In the genomic region with DNA sequence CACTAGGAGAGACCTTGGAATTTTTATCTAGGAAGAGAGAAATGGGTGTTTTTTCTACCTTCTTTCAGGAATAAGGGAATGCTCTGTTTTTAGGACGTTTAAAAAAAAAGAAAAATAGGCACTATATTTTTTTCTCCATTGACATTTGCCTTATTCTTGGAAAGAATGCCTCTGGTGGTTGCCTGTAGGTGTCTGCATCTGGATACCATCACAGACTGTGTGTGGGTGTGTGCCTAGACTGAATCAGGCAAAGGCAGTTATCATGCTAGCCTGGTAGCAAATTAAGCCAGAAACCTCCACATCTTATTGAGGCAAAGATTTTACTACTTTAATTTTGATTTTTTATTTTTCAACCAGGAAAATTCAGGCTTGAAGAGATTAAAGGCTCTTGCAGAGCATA, we compare ENCODE assay signal across 21 cellular contexts.
DNase-seq lines count a peak whose midpoint lies in the region; TF ChIP-seq lines count a peak whose summit lies in the region.
"Had no signal": no experiment of that assay in that cellular context is flagged by ENCODE, and none has a peak within 500 bp of the region (broad histone marks: within the 10 kb centered on the region; RNA-seq: fewer than 3 reads in every experiment).

No MANE protein-coding gene starts in this region.

- BruUV-seq in MCF 10A (replicated peaks; lab: Mats Ljungman, UMichigan), result no TSS peak

- no peaks in the 10 kb centered on the region for H3K27me3 ChIP-seq in breast epithelium
- H3K27me3 ChIP-seq in MG63, result no peaks in the 10 kb centered on the region
- H3K27me3 ChIP-seq: gastroesophageal sphincter, spleen, uterus had no signal

- no peaks in the 10 kb centered on the region for H3K4me1 ChIP-seq in breast epithelium
- H3K4me1 ChIP-seq: gastroesophageal sphincter, spleen, uterus had no signal

- POLR2A ChIA-PET in MCF 10A (lab: Yijun Ruan, JAX), result no interaction called here

- H3K4me3 ChIP-seq in breast epithelium (no peak overlapping the region), fibroblast of villous mesenchyme (ENCODE audit: low read depth, low read length) (no peak overlapping the region), MG63 (no peak overlapping the region)
- H3K4me3 ChIP-seq: gastroesophageal sphincter, spleen, uterus had no signal

- H3K36me3 Mint-ChIP-seq in MCF 10A (ENCODE audit: insufficient read depth, unreplicated experiment), result no peaks in the 10 kb centered on the region
- H3K36me3 Mint-ChIP-seq in activated T-helper 2 cell treated with anti-CD3 and anti-CD28 coated beads, Interferon-gamma antibody, Interleukin-2, Interleukin-4, amounts not matched to agents 10 μg/mL and 5 μg/mL and 100 μg/mL, durations not matched to agents 14 hours and 24 hours and 36 hours (ENCODE audit: low read depth), result no peaks in the 10 kb centered on the region

- H3K9me3 ChIP-seq in breast epithelium (no peaks in the 10 kb centered on the region), MG63 (no peaks in the 10 kb centered on the region)
- H3K9me3 ChIP-seq: gastroesophageal sphincter, spleen, uterus had no signal

- H3K9me3 Mint-ChIP-seq in MCF 10A (ENCODE audit: unreplicated experiment), result no peaks in the 10 kb centered on the region
- H3K9me3 Mint-ChIP-seq in activated T-helper 2 cell treated with anti-CD3 and anti-CD28 coated beads, Interferon-gamma antibody, Interleukin-2, Interleukin-4, amounts not matched to agents 10 μg/mL and 5 μg/mL and 100 μg/mL, durations not matched to agents 14 hours and 24 hours and 36 hours, result no peaks in the 10 kb centered on the region
- H3K9me3 Mint-ChIP-seq: activated naive CD4-positive, alpha-beta T cell treated with anti-CD3 and anti-CD28 coated beads for 36 hours; activated T-cell treated with anti-CD3 and anti-CD28 coated beads, Interleukin-2, amount 50 U/mL, for 24 hours; neural crest cell had no signal

- H3K4me1 Mint-ChIP-seq in MCF 10A (ENCODE audit: insufficient read depth, unreplicated experiment), result no peaks in the 10 kb centered on the region
- H3K4me1 Mint-ChIP-seq in activated T-helper 2 cell treated with anti-CD3 and anti-CD28 coated beads, Interferon-gamma antibody, Interleukin-2, Interleukin-4, amounts not matched to agents 10 μg/mL and 5 μg/mL and 100 μg/mL, durations not matched to agents 14 hours and 24 hours and 36 hours (ENCODE audit: low read depth), result peaks cover 8% of the 10 kb centered on the region
- H3K4me1 Mint-ChIP-seq: neural crest cell had no signal

- no peak overlapping the region for H3K4me3 Mint-ChIP-seq in MCF 10A (ENCODE audit: unreplicated experiment)
- no peak overlapping the region for H3K4me3 Mint-ChIP-seq in activated T-helper 2 cell treated with anti-CD3 and anti-CD28 coated beads, Interferon-gamma antibody, Interleukin-2, Interleukin-4, amounts not matched to agents 10 μg/mL and 5 μg/mL and 100 μg/mL, durations not matched to agents 14 hours and 24 hours and 36 hours (ENCODE audit: low read depth)
- H3K4me3 Mint-ChIP-seq: activated naive CD4-positive, alpha-beta T cell treated with anti-CD3 and anti-CD28 coated beads for 36 hours; activated T-cell treated with anti-CD3 and anti-CD28 coated beads, Interleukin-2, amount 50 U/mL, for 24 hours; neural crest cell had no signal

- H3K36me3 ChIP-seq in breast epithelium, result no peaks in the 10 kb centered on the region
- H3K36me3 ChIP-seq in MG63, result no peaks in the 10 kb centered on the region
- H3K36me3 ChIP-seq: gastroesophageal sphincter, spleen, uterus had no signal

- no peaks in the 10 kb centered on the region for H3K27me3 Mint-ChIP-seq in MCF 10A (ENCODE audit: insufficient read depth, unreplicated experiment)
- H3K27me3 Mint-ChIP-seq in activated T-helper 2 cell treated with anti-CD3 and anti-CD28 coated beads, Interferon-gamma antibody, Interleukin-2, Interleukin-4, amounts not matched to agents 10 μg/mL and 5 μg/mL and 100 μg/mL, durations not matched to agents 14 hours and 24 hours and 36 hours (ENCODE audit: low read depth), result no peaks in the 10 kb centered on the region
- H3K27me3 Mint-ChIP-seq: activated T-cell treated with anti-CD3 and anti-CD28 coated beads, Interleukin-2, amount 50 U/mL, for 24 hours had no signal

- intact Hi-C loops in MCF 10A (cut with micrococcal nuclease), result no loop called here
- intact Hi-C loops in breast epithelium (cut with DNase I; ENCODE audit: low total_unique reads), result no loop called here
- intact Hi-C loops in activated T-helper 2 cell treated with anti-CD3 and anti-CD28 coated beads, Interferon-gamma antibody, Interleukin-2, Interleukin-4, amounts not matched to agents 10 μg/mL and 5 μg/mL and 100 μg/mL, durations not matched to agents 14 hours and 24 hours and 36 hours (cut with micrococcal nuclease), result no loop called here

- TF ChIP-seq CTCF in MCF 10A (IDR thresholded peaks at IDR 0.05; ENCODE audit: unreplicated experiment) (no peak), breast epithelium (IDR thresholded peaks at IDR 0.05) (no peak), fibroblast of villous mesenchyme (IDR thresholded peaks at IDR 0.05; ENCODE audit: insufficient read depth, low read depth, low read length) (peak; percentile 6)

- CTCF ChIA-PET in MCF 10A (lab: Yijun Ruan, JAX), result no interaction called here

- no peak overlapping the region for H3K27ac ChIP-seq in breast epithelium
- H3K27ac ChIP-seq: gastroesophageal sphincter, spleen, uterus had no signal

- H3K27ac Mint-ChIP-seq in MCF 10A (ENCODE audit: low read depth, unreplicated experiment), result no peak overlapping the region
- H3K27ac Mint-ChIP-seq in activated T-helper 2 cell treated with anti-CD3 and anti-CD28 coated beads, Interferon-gamma antibody, Interleukin-2, Interleukin-4, amounts not matched to agents 10 μg/mL and 5 μg/mL and 100 μg/mL, durations not matched to agents 14 hours and 24 hours and 36 hours, result no peak overlapping the region
- H3K27ac Mint-ChIP-seq: activated naive CD4-positive, alpha-beta T cell treated with anti-CD3 and anti-CD28 coated beads for 36 hours; activated T-cell treated with anti-CD3 and anti-CD28 coated beads, Interleukin-2, amount 50 U/mL, for 24 hours had no signal

- DNase-seq in MCF 10A (ENCODE audit: unreplicated experiment) (peak; percentile 3), breast epithelium (ENCODE audit: low spot score in 2 of 2) (no peak), amniotic epithelial cell (ENCODE audit: low read depth) (peak; percentile 60), fibroblast of villous mesenchyme (ENCODE audit: low read depth) (peak; percentile 18), superior temporal gyrus (ENCODE audit: extremely low spot score) (peak; percentile 69), MG63 (no peak)
- DNase-seq in activated CD8-positive, alpha-beta memory T cell treated with anti-CD3 and anti-CD28 coated beads, Interleukin-2, amount 50 U/mL, for 4 hours, result no peak
- DNase-seq in activated T-helper 2 cell treated with anti-CD3 and anti-CD28 coated beads, Interferon-gamma antibody, Interleukin-2, Interleukin-4, amounts not matched to agents 10 μg/mL and 5 μg/mL and 100 μg/mL, durations not matched to agents 14 hours and 24 hours and 36 hours (ENCODE audit: low spot score), result no peak
- DNase-seq: activated CD4-positive, alpha-beta T cell treated with anti-CD3 and anti-CD28 coated beads, Interleukin-2, amount 50 U/mL, for 4 hours; activated naive CD4-positive, alpha-beta T cell treated with anti-CD3 and anti-CD28 coated beads for 36 hours; activated T-cell treated with anti-CD3 and anti-CD28 coated beads, Interleukin-2, amount 50 U/mL, for 24 hours; KBM-7; NCI-H1092; NCI-H2081 treated with DMSO at 0.1 percent for 48 hours; NCI-H510A treated with DMSO at 0.1 percent for 48 hours; spleen; stimulated activated CD8-positive, alpha-beta memory T cell treated with anti-CD3 and anti-CD28 coated beads, Interleukin-4, amount 100 ng/mL, for 48 hours; substantia nigra; uterus had no signal

- TF ChIP-seq POLR2A in breast epithelium (IDR thresholded peaks at IDR 0.05), result no peak

Comparison
In these comparisons a context has a peak if more than half of its experiments do, and no peak if none do; other contexts are left out.
1. DNase-seq: peak in MCF 10A (single experiment), amniotic epithelial cell (single experiment), fibroblast of villous mesenchyme (single experiment) and superior temporal gyrus (single experiment); none in breast epithelium (0 of 2), MG63 (single experiment), activated CD8-positive, alpha-beta memory T cell treated with anti-CD3 and anti-CD28 coated beads, Interleukin-2, amount 50 U/mL, for 4 hours (single experiment) and activated T-helper 2 cell treated with anti-CD3 and anti-CD28 coated beads, Interferon-gamma antibody, Interleukin-2, Interleukin-4, amounts not matched to agents 10 μg/mL and 5 μg/mL and 100 μg/mL, durations not matched to agents 14 hours and 24 hours and 36 hours (single experiment).